In the genomic region with DNA sequence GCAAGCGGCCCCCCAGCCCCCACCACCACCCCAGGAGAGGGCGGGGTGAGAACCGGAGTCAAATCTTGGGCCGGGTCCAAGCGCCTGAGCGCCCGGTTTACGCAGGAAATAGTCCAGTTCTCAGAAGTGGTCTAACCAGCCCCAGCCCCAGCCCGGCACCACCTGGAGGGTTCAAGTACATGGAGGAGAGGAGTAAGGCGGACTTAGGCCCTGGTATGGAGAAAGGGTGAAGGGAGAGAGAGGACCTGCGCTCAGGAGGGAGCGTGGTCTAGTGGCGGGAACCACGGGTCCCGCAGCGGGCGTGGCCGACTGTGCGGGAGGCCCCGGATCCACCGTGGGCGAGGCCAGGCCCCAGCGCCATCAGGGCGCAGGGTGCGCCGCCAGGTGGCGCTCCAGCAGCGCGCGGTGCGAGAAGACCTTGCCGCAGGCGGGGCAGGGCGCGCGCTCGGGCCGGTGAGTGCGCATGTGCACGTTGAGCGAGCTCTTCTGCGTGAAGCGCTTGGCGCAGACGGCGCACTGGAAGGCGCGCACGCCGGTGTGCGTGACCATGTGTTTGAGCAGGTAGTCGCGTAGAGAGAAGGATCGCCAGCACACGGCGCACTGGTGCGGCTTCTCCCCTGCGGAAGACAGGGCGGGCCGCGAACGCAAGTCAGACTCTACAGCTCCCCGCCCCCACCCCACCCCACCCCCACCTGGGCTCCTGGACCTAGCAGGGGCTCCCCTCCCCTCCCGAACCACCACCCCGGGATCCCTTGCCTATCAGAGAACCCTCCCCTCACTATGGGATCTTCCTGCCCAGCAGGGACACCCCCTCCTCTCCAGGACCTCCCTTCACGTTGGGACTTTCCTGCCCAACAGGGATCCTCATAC, we compare ENCODE assay signal across 1 cellular context.
TF ChIP-seq lines count a peak whose summit lies in the region.

No MANE protein-coding gene starts in this region.

TF ChIP-seq in K562, 482 proteins besides CTCF, POLR2A, EP300 and RAD21 (continued from another document and continues in another):
- TF ChIP-seq, protein P1, sequence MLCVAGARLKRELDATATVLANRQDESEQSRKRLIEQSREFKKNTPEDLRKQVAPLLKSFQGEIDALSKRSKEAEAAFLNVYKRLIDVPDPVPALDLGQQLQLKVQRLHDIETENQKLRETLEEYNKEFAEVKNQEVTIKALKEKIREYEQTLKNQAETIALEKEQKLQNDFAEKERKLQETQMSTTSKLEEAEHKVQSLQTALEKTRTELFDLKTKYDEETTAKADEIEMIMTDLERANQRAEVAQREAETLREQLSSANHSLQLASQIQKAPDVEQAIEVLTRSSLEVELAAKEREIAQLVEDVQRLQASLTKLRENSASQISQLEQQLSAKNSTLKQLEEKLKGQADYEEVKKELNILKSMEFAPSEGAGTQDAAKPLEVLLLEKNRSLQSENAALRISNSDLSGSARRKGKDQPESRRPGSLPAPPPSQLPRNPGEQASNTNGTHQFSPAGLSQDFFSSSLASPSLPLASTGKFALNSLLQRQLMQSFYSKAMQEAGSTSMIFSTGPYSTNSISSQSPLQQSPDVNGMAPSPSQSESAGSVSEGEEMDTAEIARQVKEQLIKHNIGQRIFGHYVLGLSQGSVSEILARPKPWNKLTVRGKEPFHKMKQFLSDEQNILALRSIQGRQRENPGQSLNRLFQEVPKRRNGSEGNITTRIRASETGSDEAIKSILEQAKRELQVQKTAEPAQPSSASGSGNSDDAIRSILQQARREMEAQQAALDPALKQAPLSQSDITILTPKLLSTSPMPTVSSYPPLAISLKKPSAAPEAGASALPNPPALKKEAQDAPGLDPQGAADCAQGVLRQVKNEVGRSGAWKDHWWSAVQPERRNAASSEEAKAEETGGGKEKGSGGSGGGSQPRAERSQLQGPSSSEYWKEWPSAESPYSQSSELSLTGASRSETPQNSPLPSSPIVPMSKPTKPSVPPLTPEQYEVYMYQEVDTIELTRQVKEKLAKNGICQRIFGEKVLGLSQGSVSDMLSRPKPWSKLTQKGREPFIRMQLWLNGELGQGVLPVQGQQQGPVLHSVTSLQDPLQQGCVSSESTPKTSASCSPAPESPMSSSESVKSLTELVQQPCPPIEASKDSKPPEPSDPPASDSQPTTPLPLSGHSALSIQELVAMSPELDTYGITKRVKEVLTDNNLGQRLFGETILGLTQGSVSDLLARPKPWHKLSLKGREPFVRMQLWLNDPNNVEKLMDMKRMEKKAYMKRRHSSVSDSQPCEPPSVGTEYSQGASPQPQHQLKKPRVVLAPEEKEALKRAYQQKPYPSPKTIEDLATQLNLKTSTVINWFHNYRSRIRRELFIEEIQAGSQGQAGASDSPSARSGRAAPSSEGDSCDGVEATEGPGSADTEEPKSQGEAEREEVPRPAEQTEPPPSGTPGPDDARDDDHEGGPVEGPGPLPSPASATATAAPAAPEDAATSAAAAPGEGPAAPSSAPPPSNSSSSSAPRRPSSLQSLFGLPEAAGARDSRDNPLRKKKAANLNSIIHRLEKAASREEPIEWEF (CRISPR knock-in tag; IDR thresholded peaks at IDR 0.05): no peak
- no peak for TF ChIP-seq ZNF140 (CRISPR knock-in tag; IDR thresholded peaks at IDR 0.05)
- no peak for TF ChIP-seq CHCHD3 (CRISPR knock-in tag; IDR thresholded peaks at IDR 0.05)
- peak; percentile 90; the same call in 1 of the 2 replicates for TF ChIP-seq MTA3 (IDR thresholded peaks at IDR 0.05; ENCODE audit: borderline replicate concordance)
- no peak for TF ChIP-seq PHB (CRISPR knock-in tag; IDR thresholded peaks at IDR 0.05)
- TF ChIP-seq, protein P2, sequence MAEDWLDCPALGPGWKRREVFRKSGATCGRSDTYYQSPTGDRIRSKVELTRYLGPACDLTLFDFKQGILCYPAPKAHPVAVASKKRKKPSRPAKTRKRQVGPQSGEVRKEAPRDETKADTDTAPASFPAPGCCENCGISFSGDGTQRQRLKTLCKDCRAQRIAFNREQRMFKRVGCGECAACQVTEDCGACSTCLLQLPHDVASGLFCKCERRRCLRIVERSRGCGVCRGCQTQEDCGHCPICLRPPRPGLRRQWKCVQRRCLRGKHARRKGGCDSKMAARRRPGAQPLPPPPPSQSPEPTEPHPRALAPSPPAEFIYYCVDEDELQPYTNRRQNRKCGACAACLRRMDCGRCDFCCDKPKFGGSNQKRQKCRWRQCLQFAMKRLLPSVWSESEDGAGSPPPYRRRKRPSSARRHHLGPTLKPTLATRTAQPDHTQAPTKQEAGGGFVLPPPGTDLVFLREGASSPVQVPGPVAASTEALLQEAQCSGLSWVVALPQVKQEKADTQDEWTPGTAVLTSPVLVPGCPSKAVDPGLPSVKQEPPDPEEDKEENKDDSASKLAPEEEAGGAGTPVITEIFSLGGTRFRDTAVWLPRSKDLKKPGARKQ (CRISPR knock-in tag; IDR thresholded peaks at IDR 0.05): no peak
- TF ChIP-seq POLR2H (tag; IDR thresholded peaks at IDR 0.05; ENCODE audit: low read depth): peak; percentile 36; the same call in 1 of the 2 replicates
- TF ChIP-seq ZNF316 (IDR thresholded peaks at IDR 0.05): no peak
- TF ChIP-seq TRIM28 (IDR thresholded peaks at IDR 0.05): no peak
- TF ChIP-seq TAF9B (IDR thresholded peaks at IDR 0.05; ENCODE audit: partially characterized antibody): no peak
- TF ChIP-seq FOXJ3 (CRISPR knock-in tag; IDR thresholded peaks at IDR 0.05): no peak
- TF ChIP-seq, protein P3, sequence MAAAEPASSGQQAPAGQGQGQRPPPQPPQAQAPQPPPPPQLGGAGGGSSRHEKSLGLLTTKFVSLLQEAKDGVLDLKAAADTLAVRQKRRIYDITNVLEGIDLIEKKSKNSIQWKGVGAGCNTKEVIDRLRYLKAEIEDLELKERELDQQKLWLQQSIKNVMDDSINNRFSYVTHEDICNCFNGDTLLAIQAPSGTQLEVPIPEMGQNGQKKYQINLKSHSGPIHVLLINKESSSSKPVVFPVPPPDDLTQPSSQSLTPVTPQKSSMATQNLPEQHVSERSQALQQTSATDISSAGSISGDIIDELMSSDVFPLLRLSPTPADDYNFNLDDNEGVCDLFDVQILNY (CRISPR knock-in tag; IDR thresholded peaks at IDR 0.05): 0 out of 2 replicates have a peak, but pooled peaks have one; percentile 29
- TF ChIP-seq TCF7 (IDR thresholded peaks at IDR 0.05; ENCODE audit: borderline replicate concordance): no peak
- no peak for TF ChIP-seq TAF15 (IDR thresholded peaks at IDR 0.05; ENCODE audit: low read depth, low read length)
- TF ChIP-seq NFRKB (IDR thresholded peaks at IDR 0.05; ENCODE audit: low read depth): 0 out of 2 replicates have a peak, but pooled peaks have one; percentile 40
- TF ChIP-seq HMGN3 (IDR thresholded peaks at IDR 0.05; ENCODE audit: borderline replicate concordance, extremely low read depth, insufficient read length, low read depth, low read length): peak; percentile 86
- no peak for TF ChIP-seq LCOR (CRISPR knock-in tag; IDR thresholded peaks at IDR 0.05)
- TF ChIP-seq, protein P4, sequence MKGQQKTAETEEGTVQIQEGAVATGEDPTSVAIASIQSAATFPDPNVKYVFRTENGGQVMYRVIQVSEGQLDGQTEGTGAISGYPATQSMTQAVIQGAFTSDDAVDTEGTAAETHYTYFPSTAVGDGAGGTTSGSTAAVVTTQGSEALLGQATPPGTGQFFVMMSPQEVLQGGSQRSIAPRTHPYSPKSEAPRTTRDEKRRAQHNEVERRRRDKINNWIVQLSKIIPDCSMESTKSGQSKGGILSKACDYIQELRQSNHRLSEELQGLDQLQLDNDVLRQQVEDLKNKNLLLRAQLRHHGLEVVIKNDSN (CRISPR knock-in tag; IDR thresholded peaks at IDR 0.05): no peak
- TF ChIP-seq SMAD2 (IDR thresholded peaks at IDR 0.05; ENCODE audit: low read depth, low read length): no peak
- no peak for TF ChIP-seq NFE2L1 (tag; IDR thresholded peaks at IDR 0.05; ENCODE audit: borderline replicate concordance, low read depth)
- no peak for TF ChIP-seq KLF1 (tag; IDR thresholded peaks at IDR 0.05)
- TF ChIP-seq, protein P5, sequence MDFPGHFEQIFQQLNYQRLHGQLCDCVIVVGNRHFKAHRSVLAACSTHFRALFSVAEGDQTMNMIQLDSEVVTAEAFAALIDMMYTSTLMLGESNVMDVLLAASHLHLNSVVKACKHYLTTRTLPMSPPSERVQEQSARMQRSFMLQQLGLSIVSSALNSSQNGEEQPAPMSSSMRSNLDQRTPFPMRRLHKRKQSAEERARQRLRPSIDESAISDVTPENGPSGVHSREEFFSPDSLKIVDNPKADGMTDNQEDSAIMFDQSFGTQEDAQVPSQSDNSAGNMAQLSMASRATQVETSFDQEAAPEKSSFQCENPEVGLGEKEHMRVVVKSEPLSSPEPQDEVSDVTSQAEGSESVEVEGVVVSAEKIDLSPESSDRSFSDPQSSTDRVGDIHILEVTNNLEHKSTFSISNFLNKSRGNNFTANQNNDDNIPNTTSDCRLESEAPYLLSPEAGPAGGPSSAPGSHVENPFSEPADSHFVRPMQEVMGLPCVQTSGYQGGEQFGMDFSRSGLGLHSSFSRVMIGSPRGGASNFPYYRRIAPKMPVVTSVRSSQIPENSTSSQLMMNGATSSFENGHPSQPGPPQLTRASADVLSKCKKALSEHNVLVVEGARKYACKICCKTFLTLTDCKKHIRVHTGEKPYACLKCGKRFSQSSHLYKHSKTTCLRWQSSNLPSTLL (IDR thresholded peaks at IDR 0.05): no peak
- TF ChIP-seq PPARD (CRISPR knock-in tag; IDR thresholded peaks at IDR 0.05): no peak
- TF ChIP-seq EWSR1 (IDR thresholded peaks at IDR 0.05; ENCODE audit: borderline replicate concordance, low read depth, partially characterized antibody): no peak
- TF ChIP-seq XRCC5 (IDR thresholded peaks at IDR 0.05; ENCODE audit: low read depth, low read length): peak; percentile 75; the same call in 1 of the 2 replicates
- TF ChIP-seq ETV6 (IDR thresholded peaks at IDR 0.05; ENCODE audit: borderline replicate concordance in 1 of 2, low read depth in 2 of 2, low read length in 1 of 2): no peak
- no peak for TF ChIP-seq ETV6 (CRISPR knock-in tag; IDR thresholded peaks at IDR 0.05; ENCODE audit: borderline replicate concordance)
- TF ChIP-seq ZBTB7A (IDR thresholded peaks at IDR 0.05; ENCODE audit: borderline replicate concordance, control insufficient read depth, low read depth, low read length): no peak
- TF ChIP-seq TCF3 (CRISPR knock-in tag; IDR thresholded peaks at IDR 0.05): peak; percentile 48
- no peak for TF ChIP-seq ZNF311 (CRISPR knock-in tag; IDR thresholded peaks at IDR 0.05)
- TF ChIP-seq, protein P6, sequence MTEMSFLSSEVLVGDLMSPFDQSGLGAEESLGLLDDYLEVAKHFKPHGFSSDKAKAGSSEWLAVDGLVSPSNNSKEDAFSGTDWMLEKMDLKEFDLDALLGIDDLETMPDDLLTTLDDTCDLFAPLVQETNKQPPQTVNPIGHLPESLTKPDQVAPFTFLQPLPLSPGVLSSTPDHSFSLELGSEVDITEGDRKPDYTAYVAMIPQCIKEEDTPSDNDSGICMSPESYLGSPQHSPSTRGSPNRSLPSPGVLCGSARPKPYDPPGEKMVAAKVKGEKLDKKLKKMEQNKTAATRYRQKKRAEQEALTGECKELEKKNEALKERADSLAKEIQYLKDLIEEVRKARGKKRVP (CRISPR knock-in tag; IDR thresholded peaks at IDR 0.05): no peak
- TF ChIP-seq RBM25 (IDR thresholded peaks at IDR 0.05; ENCODE audit: low read depth, low read length, severe bottlenecking): no peak
- peak; percentile 69 for TF ChIP-seq CCNT2 (IDR thresholded peaks at IDR 0.05; ENCODE audit: borderline replicate concordance, extremely low read depth, insufficient read length, low read depth, low read length)
- TF ChIP-seq, protein P7, sequence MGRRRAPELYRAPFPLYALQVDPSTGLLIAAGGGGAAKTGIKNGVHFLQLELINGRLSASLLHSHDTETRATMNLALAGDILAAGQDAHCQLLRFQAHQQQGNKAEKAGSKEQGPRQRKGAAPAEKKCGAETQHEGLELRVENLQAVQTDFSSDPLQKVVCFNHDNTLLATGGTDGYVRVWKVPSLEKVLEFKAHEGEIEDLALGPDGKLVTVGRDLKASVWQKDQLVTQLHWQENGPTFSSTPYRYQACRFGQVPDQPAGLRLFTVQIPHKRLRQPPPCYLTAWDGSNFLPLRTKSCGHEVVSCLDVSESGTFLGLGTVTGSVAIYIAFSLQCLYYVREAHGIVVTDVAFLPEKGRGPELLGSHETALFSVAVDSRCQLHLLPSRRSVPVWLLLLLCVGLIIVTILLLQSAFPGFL (CRISPR knock-in tag; IDR thresholded peaks at IDR 0.05): no peak
- TF ChIP-seq, protein P8, sequence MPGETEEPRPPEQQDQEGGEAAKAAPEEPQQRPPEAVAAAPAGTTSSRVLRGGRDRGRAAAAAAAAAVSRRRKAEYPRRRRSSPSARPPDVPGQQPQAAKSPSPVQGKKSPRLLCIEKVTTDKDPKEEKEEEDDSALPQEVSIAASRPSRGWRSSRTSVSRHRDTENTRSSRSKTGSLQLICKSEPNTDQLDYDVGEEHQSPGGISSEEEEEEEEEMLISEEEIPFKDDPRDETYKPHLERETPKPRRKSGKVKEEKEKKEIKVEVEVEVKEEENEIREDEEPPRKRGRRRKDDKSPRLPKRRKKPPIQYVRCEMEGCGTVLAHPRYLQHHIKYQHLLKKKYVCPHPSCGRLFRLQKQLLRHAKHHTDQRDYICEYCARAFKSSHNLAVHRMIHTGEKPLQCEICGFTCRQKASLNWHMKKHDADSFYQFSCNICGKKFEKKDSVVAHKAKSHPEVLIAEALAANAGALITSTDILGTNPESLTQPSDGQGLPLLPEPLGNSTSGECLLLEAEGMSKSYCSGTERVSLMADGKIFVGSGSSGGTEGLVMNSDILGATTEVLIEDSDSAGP (CRISPR knock-in tag; IDR thresholded peaks at IDR 0.05): no peak
- TF ChIP-seq SRSF9 (IDR thresholded peaks at IDR 0.05; ENCODE audit: borderline replicate concordance, low read depth, low read length): no peak
- no peak for TF ChIP-seq RFX1 (IDR thresholded peaks at IDR 0.05)
- TF ChIP-seq, protein P9, sequence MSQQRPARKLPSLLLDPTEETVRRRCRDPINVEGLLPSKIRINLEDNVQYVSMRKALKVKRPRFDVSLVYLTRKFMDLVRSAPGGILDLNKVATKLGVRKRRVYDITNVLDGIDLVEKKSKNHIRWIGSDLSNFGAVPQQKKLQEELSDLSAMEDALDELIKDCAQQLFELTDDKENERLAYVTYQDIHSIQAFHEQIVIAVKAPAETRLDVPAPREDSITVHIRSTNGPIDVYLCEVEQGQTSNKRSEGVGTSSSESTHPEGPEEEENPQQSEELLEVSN (IDR thresholded peaks at IDR 0.05; ENCODE audit: borderline replicate concordance in 1 of 2, extremely low read depth in 1 of 2, insufficient read depth in 1 of 2, insufficient read length in 1 of 2, low read depth in 1 of 2, low read length in 1 of 2, poor library complexity in 1 of 2, severe bottlenecking in 1 of 2): peak; percentile 90 to 92
- TF ChIP-seq RBM34 (IDR thresholded peaks at IDR 0.05; ENCODE audit: borderline replicate concordance, insufficient read depth, low read length): no peak
- no peak for TF ChIP-seq TAF7 (tag; IDR thresholded peaks at IDR 0.05)
